11 cellular contexts compared by ENCODE assay signal in genomic region chr2:190387422-190387821, GRCh38.
"Had no signal": no experiment of that assay in that cellular context is flagged by ENCODE, and none has a peak within 500 bp of the region (broad histone marks: within the 10 kb centered on the region; RNA-seq: fewer than 3 reads in every experiment).

No MANE protein-coding gene starts in this region.

- H3K27ac Mint-ChIP-seq: GM23338, H9, HFFc6 had no signal

- H3K36me3 ChIP-seq: HAP-1 had no signal

- H2AFZ ChIP-seq: GM23248, GM23338 had no signal

- H3K4me3 ChIP-seq: GM23248, GM23338, HAP-1 had no signal

- H3K9me3 Mint-ChIP-seq: GM23338, H9, HFFc6 had no signal

- H3K9ac ChIP-seq: GM23248 had no signal

- H3K27ac ChIP-seq: GM23248 had no signal

- H3K9me3 ChIP-seq: HAP-1 had no signal

- DNase-seq: GM23248, GOT3, H7, H9, HCEC 1CT, HFFc6 had no signal

- ATAC-seq: GM23338, HCT116 had no signal

- H3K4me2 ChIP-seq: GM23338 had no signal

- H3K4me1 ChIP-seq: HAP-1 had no signal

- FAIRE-seq: H1, H54 had no signal

- H3K4me3 Mint-ChIP-seq: GM23338, H9, HFFc6 had no signal
